Comparison of ENCODE assay signal across 8 cellular contexts in genomic region chr6:36027501-36028087, GRCh38.
DNase-seq lines count a peak whose midpoint lies in the region; ATAC-seq lines count a peak whose summit lies in the region.

Gene MAPK14 (plus strand): TSS chr6:36027808. CDS start chr6:36028158, 350 bp downstream.

- peak within 1 kb of the TSS; percentile 83 to 97 (median 94) for H3K27ac ChIP-seq in BLaER1 treated with 17β-estradiol and CSF1 and Interleukin-3, amounts not matched to agents 10 nM and 100 nM
- peak within 1 kb of the TSS; percentile 83 for H3K27ac ChIP-seq in cingulate gyrus (ENCODE audit: low read depth, low read length)

- peaks cover 4 to 37% (median 16%) of the 10 kb centered on the region in 11 experiments; a peak in 16 of 22 replicates for H4K20me1 ChIP-seq in BLaER1 treated with 17β-estradiol and CSF1 and Interleukin-3, amounts not matched to agents 10 nM and 100 nM

- H3K36me3 ChIP-seq in BLaER1 treated with 17β-estradiol and CSF1 and Interleukin-3, amounts not matched to agents 10 nM and 100 nM = peaks cover 0 to 8% (median 0%) of the 10 kb centered on the region in 11 experiments; a peak in 4 of 22 replicates

- H3K9me3 ChIP-seq in BLaER1 treated with 17β-estradiol and CSF1 and Interleukin-3, amounts not matched to agents 10 nM and 100 nM (replicated peaks in 1 of 11) = 0 out of 22 replicates have a peak, but pooled peaks cover 0 to 3% (median 0%) of the 10 kb centered on the region in 11 experiments

- peaks cover 30 to 41% (median 38%) of the 10 kb centered on the region in 11 experiments for H3K27me3 ChIP-seq in BLaER1 treated with 17β-estradiol and CSF1 and Interleukin-3, amounts not matched to agents 10 nM and 100 nM

- peak within 1 kb of the TSS; percentile 92 to 98 (median 96) for H3K9ac ChIP-seq in BLaER1 treated with 17β-estradiol and CSF1 and Interleukin-3, amounts not matched to agents 10 nM and 100 nM

- H3K4me2 ChIP-seq in BLaER1 treated with 17β-estradiol and CSF1 and Interleukin-3, amounts not matched to agents 10 nM and 100 nM = peak within 1 kb of the TSS; percentile 73 to 95 (median 88)

- peak within 1 kb of the TSS; percentile 88 to 100 (median 96) for H3K4me3 ChIP-seq in BLaER1 treated with 17β-estradiol and CSF1 and Interleukin-3, amounts not matched to agents 10 nM and 100 nM

- DNase-seq in GM19240 (ENCODE audit: insufficient read length, low spot score) (peak; percentile 96), NCI-H524 treated with DMSO at 0.1 percent for 48 hours (lab: John Stamatoyannopoulos, UW) (peak; percentile 94), kidney glomerular epithelial cell (lab: John Stamatoyannopoulos, UW) (peak; percentile 99)
- peak; percentile 99 for DNase-seq in activated CD4-positive, alpha-beta T cell treated with anti-CD3 and anti-CD28 coated beads for 4 hours
- DNase-seq in stimulated activated CD4-positive, alpha-beta T cell treated with anti-CD3 and anti-CD28 coated beads, Interleukin-1b, Interleukin-23, amount 100 ng/mL, for 1 hour (ENCODE audit: low read depth in 2 of 2) = peak; percentile 95 to 97

- H3K4me1 ChIP-seq in BLaER1 treated with 17β-estradiol and CSF1 and Interleukin-3, amounts not matched to agents 10 nM and 100 nM = peaks cover 30 to 42% (median 39%) of the 10 kb centered on the region in 10 experiments

- ATAC-seq in HG03460 (IDR thresholded peaks at IDR 0.05; ENCODE audit: unreplicated experiment) = peak; percentile 78

Comparison
In these comparisons a context has a peak if more than half of its experiments do, and no peak if none do; other contexts are left out.
1. Peak in every context shown above with its lines: DNase-seq, ATAC-seq, H3K4me3 ChIP-seq and H3K27ac ChIP-seq.